ENCODE assay signal across 9 cellular contexts in genomic region chr1:160007577-160008200, GRCh38. TPM values are rescaled to one million over a fixed set of nuclear protein-coding genes. Genes with fewer than 3 reads are reported as not detected.
DNase-seq lines count a peak whose midpoint lies in the region; ATAC-seq and TF ChIP-seq lines count a peak whose summit lies in the region.
"Had no signal": no experiment of that assay in that cellular context is flagged by ENCODE, and none has a peak within 500 bp of the region (broad histone marks: within the 10 kb centered on the region; RNA-seq: fewer than 3 reads in every experiment).

No MANE protein-coding gene starts in this region.

- 68% methylated on average over 3 of the region's 3 CpGs for WGBS in suprapubic skin
- WGBS in aorta, 2 donors = 70 to 74% methylated on average over 3 of the region's 3 CpGs

- no peak overlapping the region for H3K27ac ChIP-seq in suprapubic skin
- H3K27ac ChIP-seq in aorta (ENCODE audit: low read depth in 1 of 2, low read length in 2 of 2) = no peak overlapping the region

- H3K4me1 Mint-ChIP-seq in Caco-2 (ENCODE audit: low read depth, unreplicated experiment) = peaks cover 8% of the 10 kb centered on the region
- H3K4me1 Mint-ChIP-seq: memory B cell had no signal

- no TSS peak for BruUV-seq in Caco-2 (replicated peaks; lab: Mats Ljungman, UMichigan)

- H3K9me3 ChIP-seq in Caco-2 = no peaks in the 10 kb centered on the region
- no peaks in the 10 kb centered on the region for H3K9me3 ChIP-seq in suprapubic skin
- H3K9me3 ChIP-seq in aorta (ENCODE audit: control insufficient read depth, low read length) = no peaks in the 10 kb centered on the region

- no peaks in the 10 kb centered on the region; the same call in 1 of the 2 replicates for H3K4me1 ChIP-seq in Caco-2
- H3K4me1 ChIP-seq in suprapubic skin = peaks cover 4% of the 10 kb centered on the region
- no peaks in the 10 kb centered on the region for H3K4me1 ChIP-seq in aorta (ENCODE audit: control insufficient read depth in 1 of 2, insufficient read depth in 2 of 2, low read length in 2 of 2)

- H3K36me3 ChIP-seq in Caco-2 (ENCODE audit: control insufficient read depth, insufficient read depth, low read length) (no peaks in the 10 kb centered on the region), suprapubic skin (no peaks in the 10 kb centered on the region), aorta (ENCODE audit: control insufficient read depth in 1 of 2, insufficient read depth in 2 of 2, low read length in 1 of 2) (no peaks in the 10 kb centered on the region)

- intact Hi-C loops in Caco-2 (cut with micrococcal nuclease; ENCODE audit: unreplicated experiment) (loop anchor here (1.0 to 5.0 kb wide), 6 partner anchors 23 to 795 kb away; partner anchors contain the start of genes DUSP23 and PIGM), aorta (cut with DNase I) (loop anchor here (1.0 to 5.0 kb wide), 4 partner anchors 70 to 210 kb away; no protein-coding TSS in a partner anchor)

- H3K4me3 ChIP-seq in Caco-2 (ENCODE audit: low read depth, low read length) = no peak overlapping the region
- H3K4me3 ChIP-seq in suprapubic skin = no peak overlapping the region
- H3K4me3 ChIP-seq in aorta (ENCODE audit: low read length in 2 of 2) = no peak overlapping the region

- CTCF ChIA-PET in Caco-2 (lab: Charles Lee) = interaction anchor here (0.6 to 7.1 kb wide), 44 partner anchors 9 to 793 kb away, joined by 3 to 129 read pairs (median 5); partner anchors contain the start of genes DUSP23, FCRL6, IGSF8 and IGSF9

- no peaks in the 10 kb centered on the region for H3K27me3 Mint-ChIP-seq in Caco-2 (ENCODE audit: insufficient read depth, unreplicated experiment)

- DNase-seq in Caco-2 = peak in 1 of 2 experiments; percentile 61
- peak; percentile 76 for DNase-seq in HT-29 (ENCODE audit: low spot score)
- peak; percentile 31 for DNase-seq in globus pallidus (ENCODE audit: low spot score)
- DNase-seq in suprapubic skin (ENCODE audit: low spot score in 2 of 2) = no peak
- DNase-seq in NK-92 (lab: John Stamatoyannopoulos, UW; ENCODE audit: unreplicated experiment) = no peak
- DNase-seq in aorta = no peak

- ATAC-seq in SK-N-SH treated with all-trans-retinoic acid at 6 μM for 48 hours = peak; percentile 46; the same call in 1 of the 3 replicates
- no peak for ATAC-seq in HG03442 (IDR thresholded peaks at IDR 0.05; ENCODE audit: unreplicated experiment)
- ATAC-seq in aorta (ENCODE audit: low FRiP score) = no peak

- TF ChIP-seq CTCF in Caco-2 (IDR thresholded peaks at IDR 0.05; ENCODE audit: insufficient read depth in 1 of 2, low read depth in 1 of 2, low read length in 1 of 2, severe bottlenecking in 1 of 2, unreplicated experiment in 1 of 2) = peak; percentile 62 to 82
- peak; percentile 34 to 67 for TF ChIP-seq CTCF in suprapubic skin (IDR thresholded peaks at IDR 0.05)

- no peak overlapping the region for H3K27ac Mint-ChIP-seq in Caco-2 (ENCODE audit: unreplicated experiment)
- H3K27ac Mint-ChIP-seq: memory B cell had no signal

- no peak for TF ChIP-seq EP300 in suprapubic skin (IDR thresholded peaks at IDR 0.05)

- no peaks in the 10 kb centered on the region; the same call in 1 of the 2 replicates for H3K27me3 ChIP-seq in Caco-2 (replicated peaks; ENCODE audit: control insufficient read depth, insufficient read depth, low read length)
- H3K27me3 ChIP-seq in suprapubic skin = no peaks in the 10 kb centered on the region
- H3K27me3 ChIP-seq in aorta (ENCODE audit: control insufficient read depth in 1 of 2, insufficient read depth in 2 of 2, low read length in 1 of 2) = no peaks in the 10 kb centered on the region

- H3K36me3 Mint-ChIP-seq in Caco-2 (ENCODE audit: insufficient read depth, unreplicated experiment) = no peaks in the 10 kb centered on the region
- H3K36me3 Mint-ChIP-seq: memory B cell had no signal

- H3K9me3 Mint-ChIP-seq in Caco-2 (ENCODE audit: unreplicated experiment) = no peaks in the 10 kb centered on the region
- H3K9me3 Mint-ChIP-seq: memory B cell had no signal

- H3K4me3 Mint-ChIP-seq in Caco-2 (ENCODE audit: unreplicated experiment) = no peak overlapping the region
- H3K4me3 Mint-ChIP-seq: memory B cell had no signal

- POLR2A ChIA-PET in Caco-2 (lab: Charles Lee) = interaction anchor here (0.8 kb wide), 1 partner anchor 115 kb away, joined by 4 read pairs; no protein-coding TSS in a partner anchor

- no peak for TF ChIP-seq POLR2A in suprapubic skin (IDR thresholded peaks at IDR 0.05)

TF ChIP-seq in SK-N-SH treated with all-trans-retinoic acid at 6 μM for 48 hours, 23 proteins besides CTCF, POLR2A, EP300 and RAD21 (continues in another document):
- no peak for TF ChIP-seq PATZ1 (CRISPR knock-in tag; IDR thresholded peaks at IDR 0.05; ENCODE audit: borderline replicate concordance)
- no peak for TF ChIP-seq TOX (CRISPR knock-in tag; IDR thresholded peaks at IDR 0.05; ENCODE audit: borderline replicate concordance)
- TF ChIP-seq GLIS3 (CRISPR knock-in tag; IDR thresholded peaks at IDR 0.05) = no peak
- TF ChIP-seq, protein P1, sequence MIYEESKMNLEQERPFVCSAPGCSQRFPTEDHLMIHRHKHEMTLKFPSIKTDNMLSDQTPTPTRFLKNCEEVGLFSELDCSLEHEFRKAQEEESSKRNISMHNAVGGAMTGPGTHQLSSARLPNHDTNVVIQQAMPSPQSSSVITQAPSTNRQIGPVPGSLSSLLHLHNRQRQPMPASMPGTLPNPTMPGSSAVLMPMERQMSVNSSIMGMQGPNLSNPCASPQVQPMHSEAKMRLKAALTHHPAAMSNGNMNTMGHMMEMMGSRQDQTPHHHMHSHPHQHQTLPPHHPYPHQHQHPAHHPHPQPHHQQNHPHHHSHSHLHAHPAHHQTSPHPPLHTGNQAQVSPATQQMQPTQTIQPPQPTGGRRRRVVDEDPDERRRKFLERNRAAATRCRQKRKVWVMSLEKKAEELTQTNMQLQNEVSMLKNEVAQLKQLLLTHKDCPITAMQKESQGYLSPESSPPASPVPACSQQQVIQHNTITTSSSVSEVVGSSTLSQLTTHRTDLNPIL (CRISPR knock-in tag; IDR thresholded peaks at IDR 0.05; ENCODE audit: low read depth) = no peak
- no peak for TF ChIP-seq ZC3H10 (CRISPR knock-in tag; IDR thresholded peaks at IDR 0.05)
- TF ChIP-seq PPARA (CRISPR knock-in tag; IDR thresholded peaks at IDR 0.05; ENCODE audit: borderline replicate concordance) = no peak
- TF ChIP-seq, protein P2, sequence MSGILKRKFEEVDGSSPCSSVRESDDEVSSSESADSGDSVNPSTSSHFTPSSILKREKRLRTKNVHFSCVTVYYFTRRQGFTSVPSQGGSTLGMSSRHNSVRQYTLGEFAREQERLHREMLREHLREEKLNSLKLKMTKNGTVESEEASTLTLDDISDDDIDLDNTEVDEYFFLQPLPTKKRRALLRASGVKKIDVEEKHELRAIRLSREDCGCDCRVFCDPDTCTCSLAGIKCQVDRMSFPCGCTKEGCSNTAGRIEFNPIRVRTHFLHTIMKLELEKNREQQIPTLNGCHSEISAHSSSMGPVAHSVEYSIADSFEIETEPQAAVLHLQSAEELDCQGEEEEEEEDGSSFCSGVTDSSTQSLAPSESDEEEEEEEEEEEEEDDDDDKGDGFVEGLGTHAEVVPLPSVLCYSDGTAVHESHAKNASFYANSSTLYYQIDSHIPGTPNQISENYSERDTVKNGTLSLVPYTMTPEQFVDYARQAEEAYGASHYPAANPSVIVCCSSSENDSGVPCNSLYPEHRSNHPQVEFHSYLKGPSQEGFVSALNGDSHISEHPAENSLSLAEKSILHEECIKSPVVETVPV (CRISPR knock-in tag; IDR thresholded peaks at IDR 0.05) = no peak
- no peak for TF ChIP-seq TSHZ2 (CRISPR knock-in tag; IDR thresholded peaks at IDR 0.05)
- TF ChIP-seq TCF4 (CRISPR knock-in tag; IDR thresholded peaks at IDR 0.05; ENCODE audit: borderline replicate concordance) = no peak

RNA-seq across cellular contexts. Expression of gene PIGM, which starts 24.1 kb away (rescaled TPM):
- total RNA-seq in Caco-2 (2022) = 5.5 and 5.7 TPM in 2 replicates
- total RNA-seq in HT-29 (2014; rRNA removed; shearing (Covaris generic)) = 3.6 and 4.0 TPM in 2 replicates
- 1 to 10 TPM; 3.3 to 6.5 (median 4.8) TPM for total RNA-seq in suprapubic skin
- 1 to 10 TPM; 5.3 to 6.7 TPM for total RNA-seq in aorta
- 1 to 10 TPM; 1.3 to 3.6 TPM for polyA plus RNA-seq in aorta

RNA-seq across cellular contexts. Expression of gene SLAMF9, which starts 53.7 kb away (rescaled TPM):
- total RNA-seq in Caco-2 (2022) (0.36 TPM in 1 of 2 replicates, not detected in the other), suprapubic skin (not detected), aorta (not detected)
- not detected in 2 replicates for total RNA-seq in HT-29 (2014; rRNA removed; shearing (Covaris generic))
- polyA plus RNA-seq in aorta = not detected

Comparison
In these comparisons a context has a peak if more than half of its experiments do, and no peak if none do; other contexts are left out.
1. DNase-seq: peak in HT-29 (single experiment) and globus pallidus (single experiment); none in suprapubic skin (0 of 2), NK-92 (single experiment) and aorta (0 of 2).